In the genomic region with DNA sequence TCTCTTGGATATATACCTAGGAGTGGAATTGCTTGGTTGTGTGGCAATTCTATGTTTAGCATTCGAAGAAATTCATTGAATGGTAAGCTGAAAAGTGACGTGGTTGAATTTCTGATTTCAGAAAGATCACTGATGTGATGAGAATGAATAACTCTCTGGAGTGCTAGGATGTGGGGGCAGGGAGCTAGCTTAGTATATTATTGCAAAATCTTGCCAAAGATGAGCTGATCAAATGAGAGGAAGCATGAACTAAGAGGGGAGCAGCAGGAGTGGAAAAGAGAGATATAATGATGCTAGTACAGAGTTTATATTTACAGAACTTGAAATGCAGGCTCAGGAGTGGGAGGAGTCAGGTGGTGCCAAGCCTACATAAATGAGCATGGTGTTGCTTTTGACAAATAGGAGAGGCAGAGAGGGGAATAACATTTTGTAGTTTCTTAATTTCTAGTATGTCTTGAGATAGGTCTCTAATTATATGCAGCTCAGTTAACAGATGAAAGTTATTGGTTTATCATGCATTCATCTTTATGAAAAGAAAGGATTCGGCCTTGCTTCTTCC, we compare ENCODE assay signal across 14 cellular contexts. TPM values are rescaled to one million over a fixed set of nuclear protein-coding genes. Genes with fewer than 3 reads are reported as not detected.
DNase-seq lines count a peak whose midpoint lies in the region; ATAC-seq and TF ChIP-seq lines count a peak whose summit lies in the region.
"Had no signal": no experiment of that assay in that cellular context is flagged by ENCODE, and none has a peak within 500 bp of the region (broad histone marks: within the 10 kb centered on the region; RNA-seq: fewer than 3 reads in every experiment).

No MANE protein-coding gene starts in this region.

- 69 to 79% methylated on average over 3 of the region's 3 CpGs for whole genome bisulfite sequencing in esophagus squamous epithelium, 2 donors

- peaks cover 3 to 7% of the 10 kb centered on the region in 2 donors for H3K36me3 Mint-ChIP-seq in activated T-cell treated with anti-CD3 and anti-CD28 coated beads, Interleukin-2, amount 50 U/mL, for 72 hours (ENCODE audit: insufficient read depth in 2 of 2)
- peaks cover 18% of the 10 kb centered on the region for H3K36me3 Mint-ChIP-seq in activated CD4-positive, alpha-beta memory T cell treated with anti-CD3 and anti-CD28 coated beads for 36 hours

- H3K9me3 Mint-ChIP-seq in activated T-cell treated with anti-CD3 and anti-CD28 coated beads, Interleukin-2, amount 50 U/mL, for 72 hours = no peaks in the 10 kb centered on the region
- no peaks in the 10 kb centered on the region for H3K9me3 Mint-ChIP-seq in activated CD4-positive, alpha-beta memory T cell treated with anti-CD3 and anti-CD28 coated beads for 36 hours
- H3K9me3 Mint-ChIP-seq: activated B cell treated with CpG ODN at 0.5 μM for 24 hours, endodermal cell had no signal

- no peak for DNase-seq in activated T-cell treated with anti-CD3 and anti-CD28 coated beads, Interleukin-2, amount 50 U/mL, for 72 hours
- no peak for DNase-seq in activated T-cell treated with anti-CD3 and anti-CD28 coated beads for 4 hours
- DNase-seq in activated CD4-positive, alpha-beta memory T cell treated with anti-CD3 and anti-CD28 coated beads for 36 hours = peak; percentile 26
- DNase-seq in esophagus squamous epithelium (lab: John Stamatoyannopoulos, UW) = no peak
- no peak for DNase-seq in tibial artery
- no peak for DNase-seq in T-helper 9 cell
- DNase-seq: activated B cell treated with CpG ODN at 0.5 μM for 24 hours, endodermal cell, hypothalamus, mesenchymal stem cell had no signal

- CTCF ChIA-PET in activated CD4-positive, alpha-beta memory T cell treated with anti-CD3 and anti-CD28 coated beads for 36 hours (lab: Charles Lee) = interaction anchor here (1.0 to 1.4 kb wide), 3 partner anchors 16 to 56 kb away, joined by 3 to 4 read pairs (median 4); no protein-coding TSS in a partner anchor

- TF ChIP-seq POLR2A in esophagus squamous epithelium (IDR thresholded peaks at IDR 0.05) = no peak

- peak overlapping the region; percentile 49 to 55 for H3K4me3 Mint-ChIP-seq in activated T-cell treated with anti-CD3 and anti-CD28 coated beads, Interleukin-2, amount 50 U/mL, for 72 hours
- H3K4me3 Mint-ChIP-seq in activated CD4-positive, alpha-beta memory T cell treated with anti-CD3 and anti-CD28 coated beads for 36 hours = peak overlapping the region; percentile 33
- H3K4me3 Mint-ChIP-seq: activated B cell treated with CpG ODN at 0.5 μM for 24 hours, endodermal cell had no signal

- H3K27ac ChIP-seq in esophagus squamous epithelium (peak overlapping the region; percentile 14 to 60 (median 52)), tibial artery (peak overlapping the region; percentile 58 to 65)

- no peaks in the 10 kb centered on the region for H3K9me3 ChIP-seq in esophagus squamous epithelium
- H3K9me3 ChIP-seq in tibial artery = no peaks in the 10 kb centered on the region

- H3K4me1 Mint-ChIP-seq in activated T-cell treated with anti-CD3 and anti-CD28 coated beads, Interleukin-2, amount 50 U/mL, for 72 hours (ENCODE audit: low read depth) = peaks cover 73% of the 10 kb centered on the region
- H3K4me1 Mint-ChIP-seq in activated CD4-positive, alpha-beta memory T cell treated with anti-CD3 and anti-CD28 coated beads for 36 hours (ENCODE audit: low read depth) = peaks cover 65% of the 10 kb centered on the region
- H3K4me1 Mint-ChIP-seq: endodermal cell had no signal

- H3K4me3 ChIP-seq in esophagus squamous epithelium (no peak overlapping the region), tibial artery (no peak overlapping the region)

- POLR2A ChIA-PET in activated CD4-positive, alpha-beta memory T cell treated with anti-CD3 and anti-CD28 coated beads for 36 hours (lab: Charles Lee) = interaction anchor here (0.6 to 1.3 kb wide), 2 partner anchors 9 to 104 kb away, joined by 3 to 6 read pairs; a partner anchor contains a TSS

- peak overlapping the region; percentile 48 for H3K27ac Mint-ChIP-seq in activated T-cell treated with anti-CD3 and anti-CD28 coated beads, Interleukin-2, amount 50 U/mL, for 72 hours
- H3K27ac Mint-ChIP-seq in activated CD4-positive, alpha-beta memory T cell treated with anti-CD3 and anti-CD28 coated beads for 36 hours = peak overlapping the region; percentile 75
- H3K27ac Mint-ChIP-seq: activated B cell treated with CpG ODN at 0.5 μM for 24 hours, endodermal cell had no signal

- H3K27me3 Mint-ChIP-seq in activated T-cell treated with anti-CD3 and anti-CD28 coated beads, Interleukin-2, amount 50 U/mL, for 72 hours (ENCODE audit: low read depth) = no peaks in the 10 kb centered on the region
- H3K27me3 Mint-ChIP-seq in activated CD4-positive, alpha-beta memory T cell treated with anti-CD3 and anti-CD28 coated beads for 36 hours = no peaks in the 10 kb centered on the region
- H3K27me3 Mint-ChIP-seq: activated B cell treated with CpG ODN at 0.5 μM for 24 hours had no signal

- ATAC-seq in activated T-cell treated with anti-CD3 and anti-CD28 coated beads, Interleukin-2, amount 50 U/mL, for 72 hours (replicated peaks in 1 of 2) = peak; percentile 25 to 66
- ATAC-seq in GM18502 (IDR thresholded peaks at IDR 0.05; ENCODE audit: poor library complexity, unreplicated experiment) = no peak
- no peak for ATAC-seq in HG02678 (IDR thresholded peaks at IDR 0.05; ENCODE audit: unreplicated experiment)

- H3K4me1 ChIP-seq in esophagus squamous epithelium (peaks cover 0 to 95% (median 13%) of the 10 kb centered on the region in 3 donors), tibial artery (peaks cover 0 to 49% (median 21%) of the 10 kb centered on the region in 4 donors)

- TF ChIP-seq CTCF in esophagus squamous epithelium (IDR thresholded peaks at IDR 0.05) = no peak
- TF ChIP-seq CTCF in tibial artery (IDR thresholded peaks at IDR 0.05) = no peak

- H3K27me3 ChIP-seq in esophagus squamous epithelium (no peaks in the 10 kb centered on the region), tibial artery (no peaks in the 10 kb centered on the region)

- intact Hi-C loops in activated CD4-positive, alpha-beta memory T cell treated with anti-CD3 and anti-CD28 coated beads for 36 hours (cut with micrococcal nuclease) = loop anchor here (1.0 to 2.0 kb wide), 2 partner anchors 10 to 41 kb away; a partner anchor contains a TSS
- intact Hi-C loops in esophagus squamous epithelium (cut with DNase I) (no loop called here), tibial artery (cut with DNase I; ENCODE audit: low total_unique reads) (no loop called here)

- H3K36me3 ChIP-seq in esophagus squamous epithelium = peaks cover 0 to 18% (median 0%) of the 10 kb centered on the region in 3 donors
- H3K36me3 ChIP-seq in tibial artery = peaks cover 0 to 3% (median 0%) of the 10 kb centered on the region in 3 donors

RNA-seq across cellular contexts. Expression of a gene that starts 38.1 kb away (rescaled TPM):
- total RNA-seq in activated T-cell treated with anti-CD3 and anti-CD28 coated beads, Interleukin-2, amount 50 U/mL, for 72 hours = 10 to 100 TPM; 22.4 to 51.9 TPM
- total RNA-seq in activated CD4-positive, alpha-beta memory T cell treated with anti-CD3 and anti-CD28 coated beads for 36 hours = 10 to 100 TPM; 25.0 to 31.3 TPM
- total RNA-seq in esophagus squamous epithelium = 100 to 1,000 TPM in 2 of 4 donors, 10 to 100 TPM in 2; 67.8 to 170 (median 95.1) TPM

RNA-seq across cellular contexts. Expression of a gene that starts 58.7 kb away (rescaled TPM):
- total RNA-seq in activated T-cell treated with anti-CD3 and anti-CD28 coated beads, Interleukin-2, amount 50 U/mL, for 72 hours = under 1 TPM; 0.32 to 0.55 TPM
- total RNA-seq in activated CD4-positive, alpha-beta memory T cell treated with anti-CD3 and anti-CD28 coated beads for 36 hours = under 1 TPM; 0.17 to 0.19 TPM
- total RNA-seq in esophagus squamous epithelium = not detected
- total RNA-seq: activated B cell treated with CpG ODN at 0.5 μM for 24 hours, renal cortical epithelial cell, RPMI7951 had no signal

Comparison
In these comparisons a context has a peak if more than half of its experiments do, and no peak if none do; other contexts are left out.
1. ATAC-seq: peak in activated T-cell treated with anti-CD3 and anti-CD28 coated beads, Interleukin-2, amount 50 U/mL, for 72 hours (2 of 2); none in GM18502 (single experiment) and HG02678 (single experiment).